9 cellular contexts compared by ENCODE assay signal in the genomic region with DNA sequence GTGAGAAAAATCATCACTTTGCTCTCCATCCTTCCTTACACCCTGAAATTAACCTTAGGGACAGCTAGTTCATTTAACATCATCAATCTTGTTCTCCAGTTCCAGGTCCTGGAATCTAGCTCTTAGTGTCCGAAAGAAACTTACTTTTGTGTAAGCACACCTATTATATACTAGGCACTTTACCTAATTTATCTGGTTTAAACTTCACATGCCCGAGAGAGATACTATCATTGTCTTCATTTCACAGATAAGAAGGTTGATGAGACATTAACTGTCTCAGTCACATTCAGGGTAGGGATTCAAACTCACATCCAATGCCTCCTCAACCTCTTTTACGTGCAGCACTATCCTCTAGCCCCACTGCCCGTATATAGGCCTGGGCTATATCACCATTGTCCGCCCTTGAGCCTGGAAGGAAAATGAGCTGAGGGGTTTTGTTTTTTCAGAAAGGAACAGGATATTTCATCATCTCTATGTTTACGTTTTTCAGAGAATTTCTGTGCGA. TPM values are rescaled to one million over a fixed set of nuclear protein-coding genes. Genes with fewer than 3 reads are reported as not detected.
DNase-seq lines count a peak whose midpoint lies in the region; TF ChIP-seq lines count a peak whose summit lies in the region.
"Had no signal": no experiment of that assay in that cellular context is flagged by ENCODE, and none has a peak within 500 bp of the region (broad histone marks: within the 10 kb centered on the region; RNA-seq: fewer than 3 reads in every experiment).

No MANE protein-coding gene starts in this region.

- intact Hi-C loops in activated T-helper 1 cell treated with anti-CD3 and anti-CD28 coated beads, Interleukin-12 subunit alpha, Interleukin-12 subunit beta, Interleukin-2, Interleukin-4 antibody, amounts not matched to agents 30 ng/mL and 10 ng/mL and 1 ng/mL, durations not matched to agents 14 hours and 24 hours and 36 hours (cut with micrococcal nuclease) = loop anchor here (1.0 to 5.0 kb wide), 9 partner anchors 8 to 414 kb away; partner anchors contain the start of genes PEX12, SLFN12L, SLFN13 and TAF15

- H3K27me3 Mint-ChIP-seq in HFFc6 (ENCODE audit: insufficient read depth) = no peaks in the 10 kb centered on the region; the same call in 1 of the 2 replicates
- H3K27me3 Mint-ChIP-seq in activated T-helper 1 cell treated with anti-CD3 and anti-CD28 coated beads, Interleukin-12 subunit alpha, Interleukin-12 subunit beta, Interleukin-2, Interleukin-4 antibody, amounts not matched to agents 30 ng/mL and 10 ng/mL and 1 ng/mL, durations not matched to agents 14 hours and 24 hours and 36 hours (ENCODE audit: insufficient read depth) = peaks cover 5% of the 10 kb centered on the region

- peak overlapping the region; percentile 94 for H3K4me3 Mint-ChIP-seq in HFFc6
- H3K4me3 Mint-ChIP-seq in activated T-helper 1 cell treated with anti-CD3 and anti-CD28 coated beads, Interleukin-12 subunit alpha, Interleukin-12 subunit beta, Interleukin-2, Interleukin-4 antibody, amounts not matched to agents 30 ng/mL and 10 ng/mL and 1 ng/mL, durations not matched to agents 14 hours and 24 hours and 36 hours = peak overlapping the region; percentile 94

- no peaks in the 10 kb centered on the region for H3K9me3 ChIP-seq in iPS-15b (ENCODE audit: control insufficient read depth, insufficient read depth, low read length)
- no peaks in the 10 kb centered on the region for H3K9me3 ChIP-seq in stomach smooth muscle (ENCODE audit: control insufficient read depth in 2 of 2, low read length in 2 of 2)

- no peak for DNase-seq in AG10803 (ENCODE audit: low read depth)
- no peak for DNase-seq in HFFc6
- DNase-seq in activated T-helper 1 cell treated with anti-CD3 and anti-CD28 coated beads, Interleukin-12 subunit alpha, Interleukin-12 subunit beta, Interleukin-2, Interleukin-4 antibody, amounts not matched to agents 30 ng/mL and 10 ng/mL and 1 ng/mL, durations not matched to agents 14 hours and 24 hours and 36 hours (ENCODE audit: low spot score) = no peak
- DNase-seq in NCI-H2227 (lab: John Stamatoyannopoulos, UW; ENCODE audit: unreplicated experiment) = no peak
- no peak for DNase-seq in NCI-H748 (lab: John Stamatoyannopoulos, UW; ENCODE audit: unreplicated experiment)
- DNase-seq in DMS153 treated with DMSO at 0.1 percent for 48 hours (lab: John Stamatoyannopoulos, UW; ENCODE audit: unreplicated experiment) = no peak

- H3K4me1 Mint-ChIP-seq in HFFc6 (ENCODE audit: low read depth) = peaks cover 30% of the 10 kb centered on the region
- peaks cover 38% of the 10 kb centered on the region for H3K4me1 Mint-ChIP-seq in activated T-helper 1 cell treated with anti-CD3 and anti-CD28 coated beads, Interleukin-12 subunit alpha, Interleukin-12 subunit beta, Interleukin-2, Interleukin-4 antibody, amounts not matched to agents 30 ng/mL and 10 ng/mL and 1 ng/mL, durations not matched to agents 14 hours and 24 hours and 36 hours (ENCODE audit: low read depth)

- H3K27me3 ChIP-seq in iPS-15b (ENCODE audit: control insufficient read depth, insufficient read depth, low read length) (no peaks in the 10 kb centered on the region), stomach smooth muscle (ENCODE audit: control insufficient read depth in 1 of 2, insufficient read depth in 2 of 2, low read length in 2 of 2) (no peaks in the 10 kb centered on the region)

- H3K4me3 ChIP-seq in AG10803 (ENCODE audit: low read length) (peak overlapping the region; percentile 98), iPS-15b (ENCODE audit: low read depth, low read length) (peak overlapping the region; percentile 99), stomach smooth muscle (ENCODE audit: low read length in 2 of 2) (peak overlapping the region; percentile 96 to 100)

- no peaks in the 10 kb centered on the region for H3K9me3 Mint-ChIP-seq in HFFc6
- no peaks in the 10 kb centered on the region for H3K9me3 Mint-ChIP-seq in activated T-helper 1 cell treated with anti-CD3 and anti-CD28 coated beads, Interleukin-12 subunit alpha, Interleukin-12 subunit beta, Interleukin-2, Interleukin-4 antibody, amounts not matched to agents 30 ng/mL and 10 ng/mL and 1 ng/mL, durations not matched to agents 14 hours and 24 hours and 36 hours

- peak overlapping the region; percentile 98 for H3K27ac Mint-ChIP-seq in HFFc6
- peak overlapping the region; percentile 96 for H3K27ac Mint-ChIP-seq in activated T-helper 1 cell treated with anti-CD3 and anti-CD28 coated beads, Interleukin-12 subunit alpha, Interleukin-12 subunit beta, Interleukin-2, Interleukin-4 antibody, amounts not matched to agents 30 ng/mL and 10 ng/mL and 1 ng/mL, durations not matched to agents 14 hours and 24 hours and 36 hours

- TF ChIP-seq CTCF in AG10803 (conservative IDR thresholded peaks at IDR 0.05; ENCODE audit: low read length) = no peak
- no peak for TF ChIP-seq CTCF in HFFc6 (IDR thresholded peaks at IDR 0.05)

- H3K4me1 ChIP-seq in iPS-15b (ENCODE audit: control insufficient read depth, insufficient read depth, low read length) (peaks cover 4% of the 10 kb centered on the region), stomach smooth muscle (ENCODE audit: control insufficient read depth, insufficient read depth, low read length) (peaks cover 12% of the 10 kb centered on the region)

- peak overlapping the region; percentile 62 for H3K9ac ChIP-seq in iPS-15b (ENCODE audit: low read depth, low read length)
- peak overlapping the region; percentile 97 to 99 for H3K9ac ChIP-seq in stomach smooth muscle (ENCODE audit: low read length in 2 of 2)

- no peaks in the 10 kb centered on the region for H3K36me3 ChIP-seq in iPS-15b (ENCODE audit: control insufficient read depth, insufficient read depth, low read length)
- H3K36me3 ChIP-seq in stomach smooth muscle (ENCODE audit: control insufficient read depth in 2 of 2, insufficient read depth in 2 of 2, low read length in 2 of 2) = no peaks in the 10 kb centered on the region

- H3K27ac ChIP-seq in stomach smooth muscle (ENCODE audit: low read length) = peak overlapping the region; percentile 90

- H3K36me3 Mint-ChIP-seq in HFFc6 (ENCODE audit: low read depth) = 0 out of 2 replicates have a peak, but pooled peaks cover 5% of the 10 kb centered on the region
- H3K36me3 Mint-ChIP-seq in activated T-helper 1 cell treated with anti-CD3 and anti-CD28 coated beads, Interleukin-12 subunit alpha, Interleukin-12 subunit beta, Interleukin-2, Interleukin-4 antibody, amounts not matched to agents 30 ng/mL and 10 ng/mL and 1 ng/mL, durations not matched to agents 14 hours and 24 hours and 36 hours (ENCODE audit: low read depth) = peaks cover 3% of the 10 kb centered on the region

RNA-seq across cellular contexts. Expression of gene AP2B1, which starts 0.5 kb away (rescaled TPM):
- total RNA-seq in HFFc6 (2021; fragmentation: NEBNext Ultra II Directional; extraction: Animal tissue kit (Norgen Biotek cat#: 25700)) = 100 to 1,000 TPM; 168 to 196 (median 182) TPM
- total RNA-seq in activated T-helper 1 cell treated with anti-CD3 and anti-CD28 coated beads, Interleukin-12 subunit alpha, Interleukin-12 subunit beta, Interleukin-2, Interleukin-4 antibody, amounts not matched to agents 30 ng/mL and 10 ng/mL and 1 ng/mL, durations not matched to agents 14 hours and 24 hours and 36 hours = 156 and 167 TPM in 2 replicates

RNA-seq across cellular contexts. Expression of gene PEX12, which starts 8.2 kb away (rescaled TPM):
- total RNA-seq in HFFc6 (2021; fragmentation: NEBNext Ultra II Directional; extraction: Animal tissue kit (Norgen Biotek cat#: 25700)) = 1 to 10 TPM; 6.2 to 9.0 (median 7.2) TPM
- 5.0 and 5.9 TPM in 2 replicates for total RNA-seq in activated T-helper 1 cell treated with anti-CD3 and anti-CD28 coated beads, Interleukin-12 subunit alpha, Interleukin-12 subunit beta, Interleukin-2, Interleukin-4 antibody, amounts not matched to agents 30 ng/mL and 10 ng/mL and 1 ng/mL, durations not matched to agents 14 hours and 24 hours and 36 hours

RNA-seq across cellular contexts. Expression of gene SLFN14, which starts 26.0 kb away (rescaled TPM):
- total RNA-seq in HFFc6 (2021; fragmentation: NEBNext Ultra II Directional; extraction: Animal tissue kit (Norgen Biotek cat#: 25700)) = not detected
- 0.05 and 0.10 TPM in 2 replicates for total RNA-seq in activated T-helper 1 cell treated with anti-CD3 and anti-CD28 coated beads, Interleukin-12 subunit alpha, Interleukin-12 subunit beta, Interleukin-2, Interleukin-4 antibody, amounts not matched to agents 30 ng/mL and 10 ng/mL and 1 ng/mL, durations not matched to agents 14 hours and 24 hours and 36 hours
- total RNA-seq: left cardiac atrium had no signal

RNA-seq across cellular contexts. Expression of gene SLFN12L, which starts 49.1 kb away (rescaled TPM):
- under 1 TPM in 4 of 6 experiments, not detected in 2; 0.13 to 0.34 (median 0.25) TPM for total RNA-seq in HFFc6 (2021; fragmentation: NEBNext Ultra II Directional; extraction: Animal tissue kit (Norgen Biotek cat#: 25700))
- total RNA-seq in activated T-helper 1 cell treated with anti-CD3 and anti-CD28 coated beads, Interleukin-12 subunit alpha, Interleukin-12 subunit beta, Interleukin-2, Interleukin-4 antibody, amounts not matched to agents 30 ng/mL and 10 ng/mL and 1 ng/mL, durations not matched to agents 14 hours and 24 hours and 36 hours = 45.2 and 49.3 TPM in 2 replicates
